In the genomic region with DNA sequence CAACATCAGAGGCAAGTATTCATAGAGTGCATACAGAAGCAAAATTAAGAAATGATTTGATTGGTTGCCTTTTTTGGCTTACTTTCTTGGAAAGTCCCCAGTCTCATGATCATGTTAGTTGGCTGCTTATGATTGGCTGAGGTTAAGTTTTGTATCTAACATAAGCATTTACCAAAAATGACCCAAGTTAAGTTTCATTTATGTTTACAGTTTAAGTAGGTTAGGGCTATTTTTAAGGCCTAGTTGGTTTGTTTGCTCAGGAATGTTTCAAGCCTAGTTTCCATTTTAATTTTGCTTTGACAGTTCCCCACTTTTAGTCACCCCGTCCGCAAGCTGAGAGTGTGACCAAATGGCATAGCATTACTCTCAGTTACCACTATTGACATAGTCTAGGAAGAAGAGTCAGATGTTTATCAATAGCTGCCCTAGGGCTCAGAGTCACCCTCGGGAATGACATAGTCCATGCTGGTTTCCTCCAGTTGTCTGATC, we compare ENCODE assay signal across 15 cellular contexts. TPM values are rescaled to one million over a fixed set of nuclear protein-coding genes. Genes with fewer than 3 reads are reported as not detected.
DNase-seq lines count a peak whose midpoint lies in the region; ATAC-seq, FAIRE-seq and TF ChIP-seq lines count a peak whose summit lies in the region.
"Had no signal": no experiment of that assay in that cellular context is flagged by ENCODE, and none has a peak within 500 bp of the region (broad histone marks: within the 10 kb centered on the region; RNA-seq: fewer than 3 reads in every experiment).

No MANE protein-coding gene starts in this region.

- no peaks in the 10 kb centered on the region for H3K27me3 ChIP-seq in GM23338 (ENCODE audit: insufficient read depth)
- H3K27me3 ChIP-seq: sigmoid colon, suprapubic skin had no signal

- intact Hi-C loops in kidney (cut with DNase I), result no loop called here

- H3K36me3 Mint-ChIP-seq in GM23338 (ENCODE audit: low read depth), result no peaks in the 10 kb centered on the region
- H3K36me3 Mint-ChIP-seq: naive B cell had no signal

- no peaks in the 10 kb centered on the region for H3K36me3 ChIP-seq in GM23338 (ENCODE audit: insufficient read depth)
- H3K36me3 ChIP-seq in kidney (ENCODE audit: control insufficient read depth in 1 of 2, insufficient read depth in 2 of 2, low read length in 2 of 2), result no peaks in the 10 kb centered on the region
- H3K36me3 ChIP-seq: sigmoid colon, suprapubic skin had no signal

- H3K9me2 ChIP-seq in GM23338 (ENCODE audit: insufficient read depth), result no peaks in the 10 kb centered on the region

- DNase-seq in fibroblast of mammary gland (ENCODE audit: low read depth) (peak; percentile 8), GM23338 (ENCODE audit: low spot score) (no peak), kidney (no peak)
- DNase-seq in stimulated activated CD4-positive, alpha-beta T cell treated with anti-CD3 and anti-CD28 coated beads, Interleukin-12 subunit alpha, Interleukin-12 subunit beta, amount 100 ng/mL, for 4 hours, result no peak
- DNase-seq: effector CD8-positive, alpha-beta T cell; naive B cell; NCI-H1105; NCI-H510A; sigmoid colon had no signal

- no peaks in the 10 kb centered on the region for H3F3A ChIP-seq in GM23338 (replicated peaks; ENCODE audit: low read depth)

- no peaks in the 10 kb centered on the region for H3K9me3 Mint-ChIP-seq in GM23338
- H3K9me3 Mint-ChIP-seq: naive B cell had no signal

- ATAC-seq in GM18498 (IDR thresholded peaks at IDR 0.05; ENCODE audit: unreplicated experiment), result peak; percentile 67
- ATAC-seq in GM18907 (IDR thresholded peaks at IDR 0.05; ENCODE audit: unreplicated experiment), result peak; percentile 50
- ATAC-seq in HG03045 (IDR thresholded peaks at IDR 0.05; ENCODE audit: unreplicated experiment), result peak; percentile 73
- ATAC-seq in GM23338, result no peak

- no peaks in the 10 kb centered on the region for H3K4me1 ChIP-seq in GM23338 (ENCODE audit: insufficient read depth)
- H3K4me1 ChIP-seq in kidney (ENCODE audit: control insufficient read depth in 1 of 2, insufficient read depth in 1 of 2, low read depth in 1 of 2, low read length in 2 of 2), result no peaks in the 10 kb centered on the region
- H3K4me1 ChIP-seq: suprapubic skin had no signal

- no peak overlapping the region for H3K27ac Mint-ChIP-seq in GM23338

- H3K79me2 ChIP-seq in GM23338 (replicated peaks; ENCODE audit: insufficient read depth), result no peaks in the 10 kb centered on the region

- no peak overlapping the region for H3K4me2 ChIP-seq in GM23338

- FAIRE-seq in kidney (lab: Jason Lieb, UNC), result no peak
- FAIRE-seq: HTR-8/SVneo, RCC 7860 had no signal

- no peaks in the 10 kb centered on the region for H3K27me3 Mint-ChIP-seq in GM23338 (ENCODE audit: insufficient read depth, low read depth, poor library complexity)
- H3K27me3 Mint-ChIP-seq: naive B cell had no signal

- no peaks in the 10 kb centered on the region for H3K4me1 Mint-ChIP-seq in GM23338

- no peaks in the 10 kb centered on the region for H3K9me3 ChIP-seq in kidney (ENCODE audit: control insufficient read depth in 1 of 2, low read length in 2 of 2)
- H3K9me3 ChIP-seq: sigmoid colon, suprapubic skin had no signal

- H3K4me3 Mint-ChIP-seq in GM23338, result no peak overlapping the region
- H3K4me3 Mint-ChIP-seq: naive B cell had no signal

- H4K20me1 ChIP-seq in GM23338 (replicated peaks; ENCODE audit: insufficient read depth), result no peaks in the 10 kb centered on the region

- H3K4me3 ChIP-seq in fibroblast of mammary gland (ENCODE audit: control insufficient read depth, low read depth, low read length), result no peak overlapping the region
- H3K4me3 ChIP-seq in GM23338, result no peak overlapping the region
- H3K4me3 ChIP-seq in kidney (ENCODE audit: low read length in 2 of 2), result no peak overlapping the region
- H3K4me3 ChIP-seq: sigmoid colon, suprapubic skin had no signal

- H2AFZ ChIP-seq in GM23338, result no peak overlapping the region

- no peak overlapping the region for H3K27ac ChIP-seq in GM23338 (ENCODE audit: low read depth)
- H3K27ac ChIP-seq in kidney (ENCODE audit: low read depth in 2 of 2, low read length in 2 of 2), result no peak overlapping the region
- H3K27ac ChIP-seq: sigmoid colon, suprapubic skin had no signal

- H3K9ac ChIP-seq in kidney (ENCODE audit: low read length in 2 of 2), result no peak overlapping the region

- TF ChIP-seq CTCF in fibroblast of mammary gland (conservative IDR thresholded peaks at IDR 0.05; ENCODE audit: control insufficient read depth, insufficient read depth, low read depth, low read length) (no peak), GM23338 (conservative IDR thresholded peaks at IDR 0.05; ENCODE audit: low read depth in 2 of 2) (no peak), kidney (IDR thresholded peaks at IDR 0.05; ENCODE audit: borderline replicate concordance, extremely low read depth, insufficient read depth) (no peak)

TF ChIP-seq in GM23338, 12 proteins besides CTCF, POLR2A, EP300 and RAD21 (continues in another document):
- TF ChIP-seq CREB1 (CRISPR knock-in tag; IDR thresholded peaks at IDR 0.05; ENCODE audit: low read depth) (no peak), POLR2AphosphoS5 (IDR thresholded peaks at IDR 0.05; ENCODE audit: low read depth) (no peak), STAT1 (IDR thresholded peaks at IDR 0.05; ENCODE audit: unreplicated experiment) (no peak), REST (IDR thresholded peaks at IDR 0.05; ENCODE audit: unreplicated experiment) (no peak), ZNF331 (CRISPR knock-in tag; IDR thresholded peaks at IDR 0.05; ENCODE audit: low read depth) (no peak), JUNB (IDR thresholded peaks at IDR 0.05; ENCODE audit: unreplicated experiment) (no peak)

RNA-seq across cellular contexts. Expression of gene DGKE, which starts 36.3 kb away (rescaled TPM):
- 5.9 and 10.1 TPM in 2 replicates for total RNA-seq in GM23338 (2014; rRNA removed; shearing (Covaris generic))
- polyA plus RNA-seq in GM23338 (2016; fragmentation: Nextera tagmentation; extraction: Ambion mirVana) (3.9 and 4.1 TPM in 2 replicates), kidney (ENCODE audit: insufficient read depth, low read depth, low replicate concordance) (1.9 TPM)
- total RNA-seq in kidney, result 8.7 TPM

RNA-seq across cellular contexts. Expression of gene C17orf67, which starts 36.5 kb away (rescaled TPM):
- 0.85 and 1.0 TPM in 2 replicates for total RNA-seq in GM23338 (2014; rRNA removed; shearing (Covaris generic))
- polyA plus RNA-seq in GM23338 (2016; fragmentation: Nextera tagmentation; extraction: Ambion mirVana), result 2.7 and 3.7 TPM in 2 replicates
- 2.0 TPM for total RNA-seq in kidney
- 0.69 TPM for polyA plus RNA-seq in kidney (ENCODE audit: insufficient read depth, low read depth, low replicate concordance)

RNA-seq across cellular contexts. Expression of gene TRIM25, which starts 43.6 kb away (rescaled TPM):
- 24.7 and 36.2 TPM in 2 replicates for total RNA-seq in GM23338 (2014; rRNA removed; shearing (Covaris generic))
- 19.6 and 20.7 TPM in 2 replicates for polyA plus RNA-seq in GM23338 (2016; fragmentation: Nextera tagmentation; extraction: Ambion mirVana)
- 62.3 TPM for total RNA-seq in kidney
- polyA plus RNA-seq in kidney (ENCODE audit: insufficient read depth, low read depth, low replicate concordance), result 8.4 TPM
